Comparison of ENCODE assay signal across 8 cellular contexts in the genomic region with DNA sequence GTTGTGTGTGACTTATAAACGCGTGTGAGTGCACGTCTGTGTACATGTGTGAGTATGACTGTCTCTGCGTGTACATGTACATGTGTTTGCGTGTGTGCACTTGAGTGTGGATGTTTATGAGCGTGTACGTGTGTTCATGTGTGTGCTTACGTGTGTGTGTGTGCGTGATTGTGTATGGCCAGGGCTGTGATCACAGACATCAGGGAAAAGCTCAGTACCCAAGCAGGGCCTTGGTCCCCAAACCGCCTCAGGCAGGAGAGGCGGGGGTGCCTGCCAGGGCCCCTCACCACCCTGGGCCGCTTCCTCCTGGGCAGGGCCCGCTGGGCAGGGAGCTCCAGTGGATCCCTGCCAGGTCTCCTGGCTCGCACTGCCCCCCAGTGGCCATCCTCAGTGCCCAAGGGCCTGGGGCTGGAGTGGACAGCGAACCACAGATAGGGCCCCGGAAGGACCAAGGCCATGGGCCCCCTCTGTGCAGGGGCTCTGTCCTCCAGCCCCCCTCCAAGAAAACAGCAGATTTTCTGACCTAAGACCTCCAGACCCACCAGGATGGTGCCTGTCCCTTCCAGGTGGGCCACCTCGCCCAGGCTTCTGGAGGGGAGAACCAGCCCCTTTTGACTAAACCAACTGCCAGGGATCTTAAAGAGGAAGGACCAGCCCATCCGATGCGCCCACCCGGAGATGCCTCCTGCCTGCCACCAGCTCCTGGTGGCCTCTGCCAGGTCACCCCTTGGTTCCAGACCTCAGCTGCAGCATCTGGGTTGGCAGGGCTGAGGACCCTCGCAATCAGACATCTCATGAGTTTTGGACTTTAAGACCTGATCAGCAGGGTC.
DNase-seq lines count a peak whose midpoint lies in the region; ATAC-seq, FAIRE-seq and TF ChIP-seq lines count a peak whose summit lies in the region.
"Had no signal": no experiment of that assay in that cellular context is flagged by ENCODE, and none has a peak within 500 bp of the region (broad histone marks: within the 10 kb centered on the region; RNA-seq: fewer than 3 reads in every experiment).

No MANE protein-coding gene starts in this region.

- H2AFZ ChIP-seq in HCT116 (ENCODE audit: low read depth, low read length, poor library complexity, severe bottlenecking) = no peak overlapping the region

- no peak overlapping the region for H3K27ac ChIP-seq in HCT116 (ENCODE audit: low read depth, low read length)
- no peak overlapping the region; the same call in 1 of the 2 replicates for H3K27ac ChIP-seq in SJCRH30

- no peak overlapping the region for H3K27ac Mint-ChIP-seq in nephron progenitor cell
- H3K27ac Mint-ChIP-seq: activated B cell treated with CpG ODN at 0.5 μM for 24 hours had no signal

- intact Hi-C loops in HCT116 (cut with micrococcal nuclease) = loop anchor here (1.0 to 10.0 kb wide), 7 partner anchors 329 to 850 kb away; no protein-coding TSS in a partner anchor

- no peak for FAIRE-seq in GM12892 (lab: Jason Lieb, UNC)

- H4K20me1 ChIP-seq in HCT116 (ENCODE audit: insufficient read depth) = no peaks in the 10 kb centered on the region

- POLR2A ChIA-PET in HCT116 (lab: Charles Lee) = no interaction called here

- no TSS peak for BruUV-seq in HCT116 (replicated peaks; lab: Mats Ljungman, UMichigan)

- no peaks in the 10 kb centered on the region for H3K9me2 ChIP-seq in HCT116 (ENCODE audit: insufficient read depth)

- no peak overlapping the region for H3K4me3 ChIP-seq in HCT116 (replicated peaks in 1 of 2; ENCODE audit: low read depth in 1 of 2, low read length in 2 of 2)
- peak overlapping the region; percentile 13; the same call in 1 of the 2 replicates for H3K4me3 ChIP-seq in SJCRH30

- CTCF ChIA-PET in HCT116 (lab: Charles Lee) = interaction anchor here (0.6 to 1.6 kb wide), 7 partner anchors 40 to 590 kb away, joined by 3 to 19 read pairs (median 7); no protein-coding TSS in a partner anchor

- H3K4me1 ChIP-seq in HCT116 (ENCODE audit: control insufficient read depth in 1 of 2, insufficient read depth in 2 of 2, low read length in 2 of 2) (no peaks in the 10 kb centered on the region), SJCRH30 (peaks cover 12% of the 10 kb centered on the region)

- no peaks in the 10 kb centered on the region for H3K36me3 Mint-ChIP-seq in nephron progenitor cell (ENCODE audit: low read depth)

- peak; percentile 98 for TF ChIP-seq RAD21 in HCT116 (IDR thresholded peaks at IDR 0.05; ENCODE audit: low read depth)

- peaks cover 38% of the 10 kb centered on the region for H3K4me1 Mint-ChIP-seq in nephron progenitor cell
- H3K4me1 Mint-ChIP-seq: activated B cell treated with CpG ODN at 0.5 μM for 24 hours had no signal

- RAD21 ChIA-PET in HCT116 (lab: Charles Lee; ENCODE audit: low non-redundant PET in 1 of 2, low total read pairs in 2 of 2, uncharacterized antibody in 2 of 2, unreplicated experiment in 2 of 2) = interaction anchor here (0.7 to 1.4 kb wide), 6 partner anchors 329 to 542 kb away, joined by 3 to 6 read pairs (median 4); no protein-coding TSS in a partner anchor

- TF ChIP-seq POLR2A in HCT116 (IDR thresholded peaks at IDR 0.05; ENCODE audit: borderline replicate concordance, extremely low read depth, insufficient read depth, insufficient read length) (no peak), erythroblast (IDR thresholded peaks at IDR 0.05; ENCODE audit: low read length) (no peak), GM12892 (IDR thresholded peaks at IDR 0.05; ENCODE audit: low read depth, low read length) (no peak)

- H3K4me2 ChIP-seq in HCT116 (ENCODE audit: low read length) = no peak overlapping the region

- H3K9me3 ChIP-seq in HCT116 (ENCODE audit: control insufficient read depth in 1 of 2, insufficient read depth in 1 of 2, low read depth in 1 of 2, low read length in 2 of 2) (no peaks in the 10 kb centered on the region), SJCRH30 (replicated peaks) (no peaks in the 10 kb centered on the region)

- ATAC-seq in HCT116 = peak; percentile 99
- no peak for ATAC-seq in HG02759 (IDR thresholded peaks at IDR 0.05; ENCODE audit: unreplicated experiment)

- H3K27me3 Mint-ChIP-seq in nephron progenitor cell (ENCODE audit: low read depth, poor library complexity) = peaks cover 19% of the 10 kb centered on the region
- H3K27me3 Mint-ChIP-seq: activated B cell treated with CpG ODN at 0.5 μM for 24 hours had no signal

- no peak overlapping the region for H3K4me3 Mint-ChIP-seq in nephron progenitor cell
- H3K4me3 Mint-ChIP-seq: activated B cell treated with CpG ODN at 0.5 μM for 24 hours had no signal

- H3K79me2 ChIP-seq in HCT116 (ENCODE audit: insufficient read depth, low read length) = no peaks in the 10 kb centered on the region

- H3K9ac ChIP-seq in HCT116 (ENCODE audit: low read length) = no peak overlapping the region

- TF ChIP-seq CTCF in HCT116 (IDR thresholded peaks at IDR 0.05 in 2 of 3, conservative IDR thresholded peaks at IDR 0.05 in 1 of 3; ENCODE audit: borderline replicate concordance in 1 of 3, insufficient read depth in 1 of 3, low read depth in 2 of 3, low read length in 2 of 3) = peak; percentile 86 to 92 (median 88)
- peak; percentile 71 for TF ChIP-seq CTCF in nephron progenitor cell (IDR thresholded peaks at IDR 0.05)

- DNase-seq in D341Med (ENCODE audit: low spot score) (peak; percentile 66), HCT116 (ENCODE audit: low read depth, low spot score) (peak; percentile 26), SJCRH30 (peak; percentile 72 to 84), erythroblast (lab: John Stamatoyannopoulos, UW) (peak; percentile 56 to 66), nephron progenitor cell (peak; percentile 80), GM12892 (ENCODE audit: insufficient read length) (no peak)
- DNase-seq: activated B cell treated with CpG ODN at 0.5 μM for 24 hours had no signal

- H3K36me3 ChIP-seq in HCT116 (ENCODE audit: control insufficient read depth in 1 of 2, insufficient read depth in 2 of 2, low read length in 2 of 2) (no peaks in the 10 kb centered on the region), SJCRH30 (no peaks in the 10 kb centered on the region)

- no peaks in the 10 kb centered on the region for H3K27me3 ChIP-seq in HCT116 (ENCODE audit: insufficient read depth, low read length)
- no peaks in the 10 kb centered on the region for H3K27me3 ChIP-seq in SJCRH30

- H3K9me3 Mint-ChIP-seq in nephron progenitor cell = no peaks in the 10 kb centered on the region
- H3K9me3 Mint-ChIP-seq: activated B cell treated with CpG ODN at 0.5 μM for 24 hours had no signal

TF ChIP-seq in HCT116, 20 proteins besides CTCF, POLR2A, EP300 and RAD21:
- TF ChIP-seq ZNF274 (IDR thresholded peaks at IDR 0.05; ENCODE audit: low read depth, low read length) (no peak), EZH2 (IDR thresholded peaks at IDR 0.05) (no peak), POLR2AphosphoS5 (IDR thresholded peaks at IDR 0.05; ENCODE audit: low read depth, low read length) (no peak), FOSL1 (IDR thresholded peaks at IDR 0.05; ENCODE audit: low read depth) (no peak), CEBPB (IDR thresholded peaks at IDR 0.05; ENCODE audit: low read depth) (no peak), EGR1 (IDR thresholded peaks at IDR 0.05; ENCODE audit: low read depth) (no peak), EZH2phosphoT487 (IDR thresholded peaks at IDR 0.05; ENCODE audit: borderline replicate concordance) (no peak), ZFX (IDR thresholded peaks at IDR 0.05) (no peak), YY1 (IDR thresholded peaks at IDR 0.05; ENCODE audit: extremely low read depth, insufficient replicate concordance, low read depth, low read length) (no peak), JUND (IDR thresholded peaks at IDR 0.05) (no peak), SP1 (IDR thresholded peaks at IDR 0.05; ENCODE audit: low read depth) (no peak)
- TF ChIP-seq, protein P1, sequence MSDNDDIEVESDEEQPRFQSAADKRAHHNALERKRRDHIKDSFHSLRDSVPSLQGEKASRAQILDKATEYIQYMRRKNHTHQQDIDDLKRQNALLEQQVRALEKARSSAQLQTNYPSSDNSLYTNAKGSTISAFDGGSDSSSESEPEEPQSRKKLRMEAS (IDR thresholded peaks at IDR 0.05) = no peak
